ENCODE assay signal across 8 cellular contexts in the genomic region with DNA sequence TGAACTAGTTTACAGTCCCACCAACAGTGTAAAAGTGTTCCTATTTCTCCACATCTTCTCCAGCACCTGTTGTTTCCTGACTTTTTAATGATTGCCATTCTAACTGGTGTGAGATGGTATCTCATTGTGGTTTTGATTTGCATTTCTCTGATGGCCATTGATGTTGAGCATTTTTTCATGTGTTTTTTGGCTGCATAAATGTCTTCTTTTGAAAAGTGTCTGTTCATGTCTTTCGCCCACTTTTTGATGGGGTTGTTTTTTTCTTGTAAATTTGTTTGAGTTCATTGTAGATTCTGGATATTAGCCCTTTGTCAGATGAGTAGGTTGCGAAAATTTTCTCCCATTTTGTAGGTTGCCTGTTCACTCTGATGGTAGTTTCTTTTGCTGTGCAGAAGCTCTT. TPM values are rescaled to one million over a fixed set of nuclear protein-coding genes. Genes with fewer than 3 reads are reported as not detected.
"Had no signal": no experiment of that assay in that cellular context is flagged by ENCODE, and none has a peak within 500 bp of the region (broad histone marks: within the 10 kb centered on the region; RNA-seq: fewer than 3 reads in every experiment).

No MANE protein-coding gene starts in this region.

RNA-seq across cellular contexts. Expression of gene CYP2B6, which starts 7.9 kb away (rescaled TPM):
- total RNA-seq: OCI-LY7, PC-3, PC-9, Right ventricle myocardium inferior, RPMI7951, SJCRH30, SJSA1 had no signal
- polyA plus RNA-seq: SK-N-SH had no signal
